ENCODE assay signal across 1 cellular context in genomic region chr1:116334868-116335649, GRCh38.
TF ChIP-seq lines count a peak whose summit lies in the region.

No MANE protein-coding gene starts in this region.

TF ChIP-seq in GM12878, 131 proteins besides CTCF, POLR2A, EP300 and RAD21:
- TF ChIP-seq FOXM1 (IDR thresholded peaks at IDR 0.05; ENCODE audit: low read depth, low read length) (no peak), LARP7 (IDR thresholded peaks at IDR 0.05) (no peak), SMAD5 (IDR thresholded peaks at IDR 0.05; ENCODE audit: low read depth) (no peak), ESRRA (IDR thresholded peaks at IDR 0.05; ENCODE audit: low read length) (no peak), ETV6 (conservative IDR thresholded peaks at IDR 0.05 in 1 of 2, IDR thresholded peaks at IDR 0.05 in 1 of 2; ENCODE audit: borderline replicate concordance in 1 of 2, low read depth in 1 of 2) (no peak), PAX8 (IDR thresholded peaks at IDR 0.05) (no peak), TCF7 (IDR thresholded peaks at IDR 0.05; ENCODE audit: borderline replicate concordance) (no peak), KLF5 (IDR thresholded peaks at IDR 0.05; ENCODE audit: partially characterized antibody) (no peak), MAX (IDR thresholded peaks at IDR 0.05; ENCODE audit: low read depth, low read length) (no peak), E4F1 (IDR thresholded peaks at IDR 0.05; ENCODE audit: borderline replicate concordance, partially characterized antibody) (no peak)
TF ChIP-seq in GM12878: peak in this region for 0.
